Comparison of ENCODE assay signal across 8 cellular contexts in genomic region chr6:30685977-30686907, GRCh38. TPM values are rescaled to one million over a fixed set of nuclear protein-coding genes. Genes with fewer than 3 reads are reported as not detected.
DNase-seq lines count a peak whose midpoint lies in the region; ATAC-seq and TF ChIP-seq lines count a peak whose summit lies in the region.

Gene PPP1R18, minus strand, starts transcription at chr6:30686645. Its CDS starts 627 bp downstream, at chr6:30686018.

- TF ChIP-seq CTCF in endodermal cell (conservative IDR thresholded peaks at IDR 0.05): no peak

- H3K36me3 ChIP-seq in endodermal cell (ENCODE audit: control insufficient read depth, insufficient read depth, low read length): peaks cover 7% of the 10 kb centered on the region

- no peaks in the 10 kb centered on the region for H3K9me3 Mint-ChIP-seq in endodermal cell

- H3K27me3 Mint-ChIP-seq in endodermal cell (ENCODE audit: insufficient read depth): no peaks in the 10 kb centered on the region

- DNase-seq in 8988T (peak; percentile 65), NCI-H69 (lab: John Stamatoyannopoulos, UW) (peak; percentile 76), endodermal cell (no peak)
- DNase-seq in activated CD8-positive, alpha-beta memory T cell treated with anti-CD3 and anti-CD28 coated beads for 48 hours (ENCODE audit: low read depth in 2 of 3, low spot score in 2 of 3): peak; percentile 65 to 76 (median 75)
- peak; percentile 81 to 85 for DNase-seq in stimulated activated CD8-positive, alpha-beta memory T cell treated with anti-CD3 and anti-CD28 coated beads, Interleukin-15, amount 100 ng/mL, for 48 hours (ENCODE audit: low read depth in 2 of 2)

- H3K4me1 ChIP-seq in endodermal cell (ENCODE audit: control insufficient read depth, insufficient read depth, low read length): peaks cover 18% of the 10 kb centered on the region
- H3K4me1 ChIP-seq in mononuclear cell (ENCODE audit: insufficient read depth, low read length): peaks cover 40% of the 10 kb centered on the region

- WGBS in endodermal cell (ENCODE audit: insufficient coverage in 1 of 2, insufficient read length in 1 of 2), 2 experiments: 3 to 4% methylated on average over 11 to 42 of the region's 42 CpGs

- H3K9ac ChIP-seq in endodermal cell (ENCODE audit: extremely low read depth, low read length, poor library complexity, severe bottlenecking): peak within 1 kb of the TSS; percentile 66

- H3K27ac ChIP-seq in endodermal cell (ENCODE audit: low read depth, low read length): peak within 1 kb of the TSS; percentile 97

- H3K9me3 ChIP-seq in endodermal cell (ENCODE audit: control insufficient read depth, low read length) (no peaks in the 10 kb centered on the region), mononuclear cell (ENCODE audit: low read depth, low read length) (no peaks in the 10 kb centered on the region)

- H3K4me3 Mint-ChIP-seq in endodermal cell: peak within 1 kb of the TSS; percentile 75

- peaks cover 12% of the 10 kb centered on the region for H3K36me3 Mint-ChIP-seq in endodermal cell (ENCODE audit: low read depth)

- H3K27ac Mint-ChIP-seq in endodermal cell: peak within 1 kb of the TSS; percentile 88

- H3K4me3 ChIP-seq in endodermal cell (ENCODE audit: low read length) (peak within 1 kb of the TSS; percentile 95), mononuclear cell (ENCODE audit: low read length) (peak within 1 kb of the TSS; percentile 94)

- H3K4me1 Mint-ChIP-seq in endodermal cell: peaks cover 65% of the 10 kb centered on the region

- ATAC-seq in GM19023 (IDR thresholded peaks at IDR 0.05; ENCODE audit: unreplicated experiment) (peak; percentile 14), GM18909 (IDR thresholded peaks at IDR 0.05; ENCODE audit: poor library complexity, unreplicated experiment) (no peak)

- H3K27me3 ChIP-seq in endodermal cell (ENCODE audit: control insufficient read depth, insufficient read depth, low read length, poor library complexity, severe bottlenecking) (no peaks in the 10 kb centered on the region), mononuclear cell (ENCODE audit: insufficient read depth, low read length) (no peaks in the 10 kb centered on the region)

RNA-seq across cellular contexts. Expression of gene PPP1R18, which starts in this region (rescaled TPM):
- total RNA-seq in endodermal cell: 10 to 100 TPM; 27.6 to 31.4 TPM
- 81.2 TPM for polyA plus RNA-seq in endodermal cell (2013, experiment 1 of 2)
- 79.2 TPM for polyA plus RNA-seq in endodermal cell (2013, experiment 2 of 2)
- 81.8 TPM for total RNA-seq in mononuclear cell
